In the genomic region with DNA sequence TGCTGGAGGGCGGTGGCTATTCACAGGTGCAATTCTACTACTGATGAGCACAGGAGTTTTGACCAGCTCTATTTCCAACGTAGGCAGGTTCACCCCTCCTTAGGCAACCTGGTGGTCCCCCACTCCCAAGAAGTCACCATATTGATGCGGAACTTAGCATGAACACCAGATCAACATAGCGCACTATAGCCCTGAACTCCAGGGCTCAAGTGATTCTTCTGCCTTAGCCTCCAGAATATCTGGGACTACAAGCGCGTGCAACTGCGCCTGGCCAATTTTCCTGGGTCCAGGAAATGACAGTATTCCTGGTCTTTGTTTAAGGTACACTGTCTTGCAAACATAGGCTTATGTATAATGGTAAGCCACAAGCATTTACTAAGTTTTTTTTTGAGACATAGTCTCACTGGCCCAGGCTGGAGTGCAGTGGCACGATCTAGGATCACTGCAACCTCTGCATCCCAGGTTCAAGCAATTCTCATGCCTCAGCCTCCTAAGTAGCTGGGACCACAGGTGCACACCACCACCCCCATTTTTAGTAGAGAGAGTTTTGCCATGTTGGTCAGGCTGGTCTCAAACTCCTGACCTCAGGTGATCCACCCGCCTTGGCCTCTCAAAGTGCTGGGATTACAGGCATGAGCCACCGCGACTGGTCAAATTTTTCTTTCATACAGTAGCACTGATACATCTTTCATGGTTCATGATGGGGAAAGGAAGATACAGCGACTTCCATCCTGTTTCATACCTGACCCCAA, we compare ENCODE assay signal across 9 cellular contexts. TPM values are rescaled to one million over a fixed set of nuclear protein-coding genes. Genes with fewer than 3 reads are reported as not detected.
DNase-seq lines count a peak whose midpoint lies in the region; TF ChIP-seq lines count a peak whose summit lies in the region.
"Had no signal": no experiment of that assay in that cellular context is flagged by ENCODE, and none has a peak within 500 bp of the region (broad histone marks: within the 10 kb centered on the region; RNA-seq: fewer than 3 reads in every experiment).

No MANE protein-coding gene starts in this region.

- H4K20me1 ChIP-seq in OCI-LY1 (ENCODE audit: insufficient read depth, low read length), result no peaks in the 10 kb centered on the region

- H3K9me2 ChIP-seq in OCI-LY1 (ENCODE audit: low read depth, low read length), result no peaks in the 10 kb centered on the region

- H2AFZ ChIP-seq in OCI-LY1 (ENCODE audit: low read length), result no peak overlapping the region

- H3K9ac ChIP-seq in OCI-LY1 (ENCODE audit: low read length), result peak overlapping the region; percentile 50

- peaks cover 23% of the 10 kb centered on the region for H3F3A ChIP-seq in OCI-LY1 (ENCODE audit: insufficient read depth, low read length)

- peaks cover 98% of the 10 kb centered on the region for H3K4me1 ChIP-seq in OCI-LY1 (ENCODE audit: insufficient read depth, low read length, severe bottlenecking)

- H3K36me3 ChIP-seq in OCI-LY1 (ENCODE audit: insufficient read depth, low read length), result peaks cover 7% of the 10 kb centered on the region
- no peaks in the 10 kb centered on the region; the same call in none of the 2 replicates for H3K36me3 ChIP-seq in H7 (replicated peaks; ENCODE audit: control insufficient read depth, insufficient read depth, low read length)

- H3K9me3 ChIP-seq in AG04450 (ENCODE audit: control insufficient read depth, insufficient read depth, low read length) (no peaks in the 10 kb centered on the region), OCI-LY1 (ENCODE audit: low read length) (no peaks in the 10 kb centered on the region)

- no peaks in the 10 kb centered on the region for H3K79me2 ChIP-seq in OCI-LY1 (ENCODE audit: insufficient read depth, low read length)

- H3K9me3 Mint-ChIP-seq in nephron, result no peaks in the 10 kb centered on the region

- TF ChIP-seq CTCF in AG04450 (IDR thresholded peaks at IDR 0.05; ENCODE audit: low read depth, low read length), result no peak
- TF ChIP-seq CTCF in OCI-LY1 (IDR thresholded peaks at IDR 0.05; ENCODE audit: low read length), result no peak
- no peak for TF ChIP-seq CTCF in nephron (IDR thresholded peaks at IDR 0.05; ENCODE audit: unreplicated experiment in 3 of 3)

- POLR2A ChIA-PET in AG04450 (lab: Yijun Ruan, JAX), result interaction anchor here (3.1 kb wide), 1 partner anchor 11 kb away, joined by 83 read pairs; a partner anchor contains a TSS

- DNase-seq in AG04450 (ENCODE audit: low read depth, low spot score) (no peak), dermis blood vessel endothelial cell (peak; percentile 68), RKO (ENCODE audit: low spot score) (no peak), H7 (no peak), RPMI8226 (no peak), mucosa of gallbladder (ENCODE audit: low spot score) (no peak)

- peak overlapping the region; percentile 97 for H3K27ac ChIP-seq in AG04450 (ENCODE audit: low read depth, low read length)
- H3K27ac ChIP-seq in OCI-LY1 (ENCODE audit: low read depth, low read length, poor library complexity, severe bottlenecking), result peak overlapping the region; percentile 99

- no peaks in the 10 kb centered on the region for H3K27me3 Mint-ChIP-seq in nephron (ENCODE audit: low read depth)

- peak overlapping the region; percentile 48 for H3K4me3 ChIP-seq in AG04450 (ENCODE audit: low read depth, low read length)
- peak overlapping the region; percentile 44 for H3K4me3 ChIP-seq in OCI-LY1 (ENCODE audit: low read depth, low read length, poor library complexity, severe bottlenecking)
- H3K4me3 ChIP-seq in H7 (ENCODE audit: insufficient read depth, low read depth, low read length), result no peak overlapping the region

- H3K4me1 Mint-ChIP-seq in nephron, result peaks cover 62% of the 10 kb centered on the region

- peak overlapping the region; percentile 69 for H3K4me2 ChIP-seq in OCI-LY1 (ENCODE audit: low read length)

- H3K4me3 Mint-ChIP-seq in nephron, result peak overlapping the region; percentile 57 to 74 (median 72)

- H3K27me3 ChIP-seq in AG04450 (ENCODE audit: control insufficient read depth, insufficient read depth, low read length) (no peaks in the 10 kb centered on the region), OCI-LY1 (ENCODE audit: insufficient read depth, low read length) (no peaks in the 10 kb centered on the region), H7 (ENCODE audit: control insufficient read depth, insufficient read depth, low read length) (no peaks in the 10 kb centered on the region)

- H3K27ac Mint-ChIP-seq in nephron, result peak overlapping the region; percentile 97 to 98 (median 98)

- CTCF ChIA-PET in AG04450 (lab: Charles Lee), result interaction anchor here (2.1 kb wide), 1 partner anchor 54 kb away, joined by 17 read pairs; no protein-coding TSS in a partner anchor

- H3K36me3 Mint-ChIP-seq in nephron (ENCODE audit: low read depth), result peaks cover 15% of the 10 kb centered on the region

RNA-seq across cellular contexts. Expression of a gene that starts 12.6 kb away (rescaled TPM):
- 107 and 138 TPM in 2 replicates for polyA plus RNA-seq in AG04450 (2011; rRNA removed)
- 160 and 170 TPM in 2 replicates for polyA minus RNA-seq in AG04450 (2011; rRNA and poly(A)+ RNA removed)
- total RNA-seq in dermis blood vessel endothelial cell (223 and 316 TPM in 2 replicates), mucosa of gallbladder (231 TPM)
- total RNA-seq in H7 (2014; rRNA removed; shearing (Covaris generic)), result 165 and 234 TPM in 2 replicates

RNA-seq across cellular contexts. Expression of a gene that starts 17.6 kb away (rescaled TPM):
- 4.2 and 4.9 TPM in 2 replicates for polyA plus RNA-seq in AG04450 (2011; rRNA removed)
- polyA minus RNA-seq in AG04450 (2011; rRNA and poly(A)+ RNA removed), result 3.0 and 3.8 TPM in 2 replicates
- total RNA-seq in dermis blood vessel endothelial cell (0.17 and 0.60 TPM in 2 replicates), mucosa of gallbladder (17.2 TPM)
- 4.2 and 8.1 TPM in 2 replicates for total RNA-seq in H7 (2014; rRNA removed; shearing (Covaris generic))

RNA-seq across cellular contexts. Expression of a gene that starts 51.2 kb away (rescaled TPM):
- not detected in 2 replicates for polyA plus RNA-seq in AG04450 (2011; rRNA removed)
- polyA minus RNA-seq in AG04450 (2011; rRNA and poly(A)+ RNA removed), result not detected in 2 replicates
- not detected in 2 replicates for total RNA-seq in dermis blood vessel endothelial cell
- 1.7 and 2.6 TPM in 2 replicates for total RNA-seq in H7 (2014; rRNA removed; shearing (Covaris generic))
- total RNA-seq in mucosa of gallbladder, result 1.1 TPM
- total RNA-seq: T-helper 1 cell treated with Interleukin-12 subunit alpha and Interleukin-12 subunit beta and Interleukin-4 antibody, amounts not matched to agents 30 ng/mL and 1 ng/mL, for 36 hours had no signal

RNA-seq across cellular contexts. Expression of a gene that starts 58.9 kb away (rescaled TPM):
- polyA plus RNA-seq in AG04450 (2011; rRNA removed), result 122 and 163 TPM in 2 replicates
- polyA minus RNA-seq in AG04450 (2011; rRNA and poly(A)+ RNA removed), result 55.8 and 69.9 TPM in 2 replicates
- total RNA-seq in dermis blood vessel endothelial cell, result 0.19 and 0.34 TPM in 2 replicates
- 1.9 and 3.6 TPM in 2 replicates for total RNA-seq in H7 (2014; rRNA removed; shearing (Covaris generic))
- 681 TPM for total RNA-seq in mucosa of gallbladder
